ENCODE assay signal across 1 cellular context in the genomic region with DNA sequence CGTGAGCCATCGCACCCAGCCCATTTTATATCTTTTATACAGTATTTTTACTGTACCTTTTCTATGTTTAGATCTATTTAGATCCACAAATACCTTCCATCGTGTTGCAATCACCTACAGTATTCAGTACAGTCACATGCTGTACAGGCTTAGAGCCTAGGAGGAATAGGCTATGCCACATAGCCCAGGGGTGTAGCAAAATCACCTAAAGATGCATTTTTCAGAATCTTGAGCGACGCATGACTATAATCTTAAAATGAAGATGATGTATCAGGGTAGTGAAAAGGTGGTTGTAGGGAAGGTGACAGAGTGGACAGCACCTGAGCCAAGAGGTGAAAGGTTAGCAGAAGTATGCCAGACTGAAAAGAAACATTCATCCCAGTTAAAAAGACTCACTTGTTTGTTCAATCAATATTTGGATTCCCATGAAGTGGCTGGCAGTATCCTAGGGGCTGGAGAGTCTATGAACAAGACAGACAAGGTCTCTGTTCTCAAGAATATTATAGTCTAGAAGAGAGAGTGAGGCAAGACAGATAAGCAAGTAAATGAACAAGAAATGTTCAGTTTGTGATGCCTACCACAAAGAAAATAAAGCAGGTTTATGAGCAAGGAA.
TF ChIP-seq lines count a peak whose summit lies in the region.

No MANE protein-coding gene starts in this region.

TF ChIP-seq in HepG2, 621 proteins besides CTCF, POLR2A, EP300 and RAD21 (continued from another document and continues in another):
- TF ChIP-seq ZNF331 (CRISPR knock-in tag; IDR thresholded peaks at IDR 0.05), result peak; percentile 45; the same call in 1 of the 2 replicates
- TF ChIP-seq MTF2 (CRISPR knock-in tag; IDR thresholded peaks at IDR 0.05; ENCODE audit: borderline replicate concordance), result no peak
- no peak for TF ChIP-seq ZNF704 (CRISPR knock-in tag; IDR thresholded peaks at IDR 0.05; ENCODE audit: borderline replicate concordance)
- no peak for TF ChIP-seq ZNF232 (CRISPR knock-in tag; IDR thresholded peaks at IDR 0.05; ENCODE audit: borderline replicate concordance)
- no peak for TF ChIP-seq RFX5 (IDR thresholded peaks at IDR 0.05; ENCODE audit: low read depth, low read length)
- no peak for TF ChIP-seq HNF4G (IDR thresholded peaks at IDR 0.05; ENCODE audit: borderline replicate concordance, low read depth, low read length)
- TF ChIP-seq HNF4G (CRISPR knock-in tag; IDR thresholded peaks at IDR 0.05; ENCODE audit: borderline replicate concordance, low read depth), result no peak
- TF ChIP-seq POGK (CRISPR knock-in tag; conservative IDR thresholded peaks at IDR 0.05), result no peak
- no peak for TF ChIP-seq ZMAT5 (CRISPR knock-in tag; IDR thresholded peaks at IDR 0.05; ENCODE audit: borderline replicate concordance, low read depth)
- TF ChIP-seq MAF1 (CRISPR knock-in tag; IDR thresholded peaks at IDR 0.05; ENCODE audit: borderline replicate concordance), result no peak
- TF ChIP-seq ZFP36L2 (CRISPR knock-in tag; IDR thresholded peaks at IDR 0.05), result no peak
- TF ChIP-seq, protein P1, sequence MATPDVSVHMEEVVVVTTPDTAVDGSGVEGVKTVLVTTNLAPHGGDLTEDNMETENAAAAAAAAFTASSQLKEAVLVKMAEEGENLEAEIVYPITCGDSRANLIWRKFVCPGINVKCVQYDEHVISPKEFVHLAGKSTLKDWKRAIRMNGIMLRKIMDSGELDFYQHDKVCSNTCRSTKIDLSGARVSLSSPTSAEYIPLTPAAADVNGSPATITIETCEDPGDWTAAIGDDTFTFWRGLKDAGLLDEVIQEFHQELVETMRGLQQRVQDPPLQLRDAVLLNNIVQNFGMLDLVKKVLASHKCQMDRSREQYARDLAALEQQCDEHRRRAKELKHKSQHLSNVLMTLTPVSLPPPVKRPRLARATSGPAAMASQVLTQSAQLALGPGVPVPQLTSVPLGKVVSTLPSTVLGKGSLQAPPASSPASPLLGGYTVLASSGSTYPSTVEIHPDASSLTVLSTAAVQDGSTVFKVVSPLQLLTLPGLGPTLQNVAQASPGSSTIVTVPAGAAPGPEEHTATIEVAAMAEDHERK (CRISPR knock-in tag; IDR thresholded peaks at IDR 0.05; ENCODE audit: low read depth), result no peak
- no peak for TF ChIP-seq NFKB2 (CRISPR knock-in tag; IDR thresholded peaks at IDR 0.05; ENCODE audit: borderline replicate concordance)
- no peak for TF ChIP-seq MEIS1 (CRISPR knock-in tag; IDR thresholded peaks at IDR 0.05; ENCODE audit: borderline replicate concordance)
- TF ChIP-seq ZNF451 (CRISPR knock-in tag; IDR thresholded peaks at IDR 0.05), result no peak
- no peak for TF ChIP-seq U2AF2 (IDR thresholded peaks at IDR 0.05; ENCODE audit: low read depth, low read length)
- TF ChIP-seq WIZ (CRISPR knock-in tag; IDR thresholded peaks at IDR 0.05), result no peak
- TF ChIP-seq, protein P2, sequence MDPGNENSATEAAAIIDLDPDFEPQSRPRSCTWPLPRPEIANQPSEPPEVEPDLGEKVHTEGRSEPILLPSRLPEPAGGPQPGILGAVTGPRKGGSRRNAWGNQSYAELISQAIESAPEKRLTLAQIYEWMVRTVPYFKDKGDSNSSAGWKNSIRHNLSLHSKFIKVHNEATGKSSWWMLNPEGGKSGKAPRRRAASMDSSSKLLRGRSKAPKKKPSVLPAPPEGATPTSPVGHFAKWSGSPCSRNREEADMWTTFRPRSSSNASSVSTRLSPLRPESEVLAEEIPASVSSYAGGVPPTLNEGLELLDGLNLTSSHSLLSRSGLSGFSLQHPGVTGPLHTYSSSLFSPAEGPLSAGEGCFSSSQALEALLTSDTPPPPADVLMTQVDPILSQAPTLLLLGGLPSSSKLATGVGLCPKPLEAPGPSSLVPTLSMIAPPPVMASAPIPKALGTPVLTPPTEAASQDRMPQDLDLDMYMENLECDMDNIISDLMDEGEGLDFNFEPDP (CRISPR knock-in tag; conservative IDR thresholded peaks at IDR 0.05), result no peak
- peak; percentile 54 for TF ChIP-seq TBX2 (CRISPR knock-in tag; IDR thresholded peaks at IDR 0.05; ENCODE audit: borderline replicate concordance)
- no peak for TF ChIP-seq SRSF1 (optimal IDR thresholded peaks at IDR 0.05; ENCODE audit: low read depth, low read length)
- no peak for TF ChIP-seq SAFB2 (CRISPR knock-in tag; IDR thresholded peaks at IDR 0.05; ENCODE audit: borderline replicate concordance, low read depth)
- no peak for TF ChIP-seq NR1H2 (CRISPR knock-in tag; IDR thresholded peaks at IDR 0.05; ENCODE audit: borderline replicate concordance, low read depth)
- TF ChIP-seq ZFP90 (CRISPR knock-in tag; IDR thresholded peaks at IDR 0.05; ENCODE audit: borderline replicate concordance), result no peak
- no peak for TF ChIP-seq EEA1 (CRISPR knock-in tag; IDR thresholded peaks at IDR 0.05; ENCODE audit: borderline replicate concordance)
- no peak for TF ChIP-seq ZBTB8A (CRISPR knock-in tag; IDR thresholded peaks at IDR 0.05; ENCODE audit: borderline replicate concordance, low read depth)
- TF ChIP-seq SALL2 (CRISPR knock-in tag; IDR thresholded peaks at IDR 0.05), result no peak
- no peak for TF ChIP-seq SMAD1 (CRISPR knock-in tag; IDR thresholded peaks at IDR 0.05; ENCODE audit: borderline replicate concordance, low read depth)
- no peak for TF ChIP-seq KLF13 (CRISPR knock-in tag; IDR thresholded peaks at IDR 0.05)
- TF ChIP-seq, protein P3, sequence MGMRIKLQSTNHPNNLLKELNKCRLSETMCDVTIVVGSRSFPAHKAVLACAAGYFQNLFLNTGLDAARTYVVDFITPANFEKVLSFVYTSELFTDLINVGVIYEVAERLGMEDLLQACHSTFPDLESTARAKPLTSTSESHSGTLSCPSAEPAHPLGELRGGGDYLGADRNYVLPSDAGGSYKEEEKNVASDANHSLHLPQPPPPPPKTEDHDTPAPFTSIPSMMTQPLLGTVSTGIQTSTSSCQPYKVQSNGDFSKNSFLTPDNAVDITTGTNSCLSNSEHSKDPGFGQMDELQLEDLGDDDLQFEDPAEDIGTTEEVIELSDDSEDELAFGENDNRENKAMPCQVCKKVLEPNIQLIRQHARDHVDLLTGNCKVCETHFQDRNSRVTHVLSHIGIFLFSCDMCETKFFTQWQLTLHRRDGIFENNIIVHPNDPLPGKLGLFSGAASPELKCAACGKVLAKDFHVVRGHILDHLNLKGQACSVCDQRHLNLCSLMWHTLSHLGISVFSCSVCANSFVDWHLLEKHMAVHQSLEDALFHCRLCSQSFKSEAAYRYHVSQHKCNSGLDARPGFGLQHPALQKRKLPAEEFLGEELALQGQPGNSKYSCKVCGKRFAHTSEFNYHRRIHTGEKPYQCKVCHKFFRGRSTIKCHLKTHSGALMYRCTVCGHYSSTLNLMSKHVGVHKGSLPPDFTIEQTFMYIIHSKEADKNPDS (CRISPR knock-in tag; IDR thresholded peaks at IDR 0.05), result no peak
- no peak for TF ChIP-seq MXD1 (CRISPR knock-in tag; IDR thresholded peaks at IDR 0.05)
- no peak for TF ChIP-seq HOXA9 (CRISPR knock-in tag; IDR thresholded peaks at IDR 0.05; ENCODE audit: borderline replicate concordance)
- no peak for TF ChIP-seq PHF20 (CRISPR knock-in tag; IDR thresholded peaks at IDR 0.05)
- TF ChIP-seq BORCS8-MEF2B (CRISPR knock-in tag; IDR thresholded peaks at IDR 0.05), result no peak
- no peak for TF ChIP-seq EED (CRISPR knock-in tag; IDR thresholded peaks at IDR 0.05)
- no peak for TF ChIP-seq SATB2 (CRISPR knock-in tag; IDR thresholded peaks at IDR 0.05)
- no peak for TF ChIP-seq ZNF615 (CRISPR knock-in tag; IDR thresholded peaks at IDR 0.05; ENCODE audit: borderline replicate concordance)
- no peak for TF ChIP-seq PBX3 (CRISPR knock-in tag; IDR thresholded peaks at IDR 0.05; ENCODE audit: borderline replicate concordance)
- no peak for TF ChIP-seq ZC3H4 (CRISPR knock-in tag; IDR thresholded peaks at IDR 0.05; ENCODE audit: borderline replicate concordance)
- TF ChIP-seq ZNF83 (CRISPR knock-in tag; IDR thresholded peaks at IDR 0.05; ENCODE audit: borderline replicate concordance), result no peak
- TF ChIP-seq ZNF577 (CRISPR knock-in tag; IDR thresholded peaks at IDR 0.05; ENCODE audit: borderline replicate concordance, low read depth), result no peak
- TF ChIP-seq ZNF564 (CRISPR knock-in tag; IDR thresholded peaks at IDR 0.05), result peak; percentile 88; the same call in 1 of the 2 replicates
- peak; percentile 13; the same call in 1 of the 2 replicates for TF ChIP-seq SIX4 (CRISPR knock-in tag; IDR thresholded peaks at IDR 0.05)
- TF ChIP-seq, protein P4, sequence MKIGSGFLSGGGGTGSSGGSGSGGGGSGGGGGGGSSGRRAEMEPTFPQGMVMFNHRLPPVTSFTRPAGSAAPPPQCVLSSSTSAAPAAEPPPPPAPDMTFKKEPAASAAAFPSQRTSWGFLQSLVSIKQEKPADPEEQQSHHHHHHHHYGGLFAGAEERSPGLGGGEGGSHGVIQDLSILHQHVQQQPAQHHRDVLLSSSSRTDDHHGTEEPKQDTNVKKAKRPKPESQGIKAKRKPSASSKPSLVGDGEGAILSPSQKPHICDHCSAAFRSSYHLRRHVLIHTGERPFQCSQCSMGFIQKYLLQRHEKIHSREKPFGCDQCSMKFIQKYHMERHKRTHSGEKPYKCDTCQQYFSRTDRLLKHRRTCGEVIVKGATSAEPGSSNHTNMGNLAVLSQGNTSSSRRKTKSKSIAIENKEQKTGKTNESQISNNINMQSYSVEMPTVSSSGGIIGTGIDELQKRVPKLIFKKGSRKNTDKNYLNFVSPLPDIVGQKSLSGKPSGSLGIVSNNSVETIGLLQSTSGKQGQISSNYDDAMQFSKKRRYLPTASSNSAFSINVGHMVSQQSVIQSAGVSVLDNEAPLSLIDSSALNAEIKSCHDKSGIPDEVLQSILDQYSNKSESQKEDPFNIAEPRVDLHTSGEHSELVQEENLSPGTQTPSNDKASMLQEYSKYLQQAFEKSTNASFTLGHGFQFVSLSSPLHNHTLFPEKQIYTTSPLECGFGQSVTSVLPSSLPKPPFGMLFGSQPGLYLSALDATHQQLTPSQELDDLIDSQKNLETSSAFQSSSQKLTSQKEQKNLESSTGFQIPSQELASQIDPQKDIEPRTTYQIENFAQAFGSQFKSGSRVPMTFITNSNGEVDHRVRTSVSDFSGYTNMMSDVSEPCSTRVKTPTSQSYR (CRISPR knock-in tag; IDR thresholded peaks at IDR 0.05; ENCODE audit: borderline replicate concordance), result no peak
- TF ChIP-seq ZNF263 (CRISPR knock-in tag; IDR thresholded peaks at IDR 0.05), result no peak
- TF ChIP-seq ELF1 (CRISPR knock-in tag; IDR thresholded peaks at IDR 0.05), result no peak
- no peak for TF ChIP-seq ZNF569 (CRISPR knock-in tag; IDR thresholded peaks at IDR 0.05; ENCODE audit: borderline replicate concordance)
- TF ChIP-seq SYNCRIP (IDR thresholded peaks at IDR 0.05; ENCODE audit: insufficient read depth, low read depth, low read length), result no peak
- no peak for TF ChIP-seq SRSF9 (IDR thresholded peaks at IDR 0.05; ENCODE audit: borderline replicate concordance, insufficient read depth, low read depth, low read length, poor library complexity, severe bottlenecking)
- TF ChIP-seq FOXK2 (IDR thresholded peaks at IDR 0.05), result no peak
- peak; percentile 90 for TF ChIP-seq ONECUT2 (CRISPR knock-in tag; IDR thresholded peaks at IDR 0.05)
- TF ChIP-seq ZNF124 (CRISPR knock-in tag; IDR thresholded peaks at IDR 0.05), result peak; percentile 71; the same call in 1 of the 2 replicates
- TF ChIP-seq, protein P5, sequence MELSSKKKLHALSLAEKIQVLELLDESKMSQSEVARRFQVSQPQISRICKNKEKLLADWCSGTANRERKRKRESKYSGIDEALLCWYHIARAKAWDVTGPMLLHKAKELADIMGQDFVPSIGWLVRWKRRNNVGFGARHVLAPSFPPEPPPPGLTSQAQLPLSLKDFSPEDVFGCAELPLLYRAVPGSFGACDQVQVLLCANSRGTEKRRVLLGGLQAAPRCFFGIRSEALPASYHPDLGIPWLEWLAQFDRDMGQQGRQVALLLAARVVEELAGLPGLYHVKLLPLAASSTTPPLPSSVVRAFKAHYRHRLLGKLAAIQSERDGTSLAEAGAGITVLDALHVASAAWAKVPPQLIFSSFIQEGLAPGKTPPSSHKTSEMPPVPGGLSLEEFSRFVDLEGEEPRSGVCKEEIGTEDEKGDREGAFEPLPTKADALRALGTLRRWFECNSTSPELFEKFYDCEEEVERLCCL (CRISPR knock-in tag; IDR thresholded peaks at IDR 0.05; ENCODE audit: borderline replicate concordance), result no peak
- TF ChIP-seq SMAD3 (CRISPR knock-in tag; IDR thresholded peaks at IDR 0.05), result no peak
- TF ChIP-seq ZNF496 (CRISPR knock-in tag; IDR thresholded peaks at IDR 0.05; ENCODE audit: insufficient replicate concordance), result no peak
- TF ChIP-seq HDAC6 (IDR thresholded peaks at IDR 0.05; ENCODE audit: low read depth, low read length), result no peak
